ENCODE assay signal across 24 cellular contexts in the genomic region with DNA sequence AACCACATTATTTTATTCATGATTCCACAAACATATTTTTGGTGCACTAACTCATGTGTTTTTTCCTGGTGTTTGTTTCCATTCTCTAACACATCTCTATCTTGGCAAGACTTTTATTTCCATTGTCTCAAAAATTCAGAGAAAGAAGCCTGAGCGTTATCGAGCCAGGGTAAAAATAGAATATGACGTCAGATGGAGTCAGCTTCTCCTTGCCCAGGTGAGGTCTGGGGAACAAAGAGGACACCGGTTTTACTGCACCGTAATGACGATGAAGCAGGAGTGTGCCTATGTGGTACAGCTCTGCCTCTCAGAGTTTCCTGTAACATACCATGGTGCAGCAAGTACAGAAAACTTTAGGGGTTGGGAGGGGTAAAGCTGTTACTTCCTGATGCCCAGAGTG.
DNase-seq lines count a peak whose midpoint lies in the region; ATAC-seq, FAIRE-seq and TF ChIP-seq lines count a peak whose summit lies in the region.
"Had no signal": no experiment of that assay in that cellular context is flagged by ENCODE, and none has a peak within 500 bp of the region (broad histone marks: within the 10 kb centered on the region; RNA-seq: fewer than 3 reads in every experiment).

No MANE protein-coding gene starts in this region.

- ATAC-seq in HepG2, result no peak
- no peak for ATAC-seq in right lobe of liver
- ATAC-seq in GM18502 (IDR thresholded peaks at IDR 0.05; ENCODE audit: poor library complexity, unreplicated experiment), result no peak
- no peak for ATAC-seq in GM18858 (IDR thresholded peaks at IDR 0.05; ENCODE audit: unreplicated experiment)
- ATAC-seq: CD8-positive, alpha-beta T cell; HCT116 had no signal

- no peaks in the 10 kb centered on the region for H4K20me1 ChIP-seq in HepG2 (ENCODE audit: insufficient read depth, low read length)
- H4K20me1 ChIP-seq: BLaER1 had no signal

- H3K27ac ChIP-seq in HepG2 (ENCODE audit: extremely low read length, insufficient read depth, low read length) (no peak overlapping the region), right lobe of liver (no peak overlapping the region)
- H3K27ac ChIP-seq: 22Rv1, BLaER1, C4-2B, GM23248 had no signal

- CTCF ChIA-PET in HepG2 (lab: Yijun Ruan, JAX; ENCODE audit: low intra/inter-chr PET ratio, low total read pairs) (no interaction called here), MCF 10A (lab: Yijun Ruan, JAX) (interaction anchor here (0.7 to 0.8 kb wide), 2 partner anchors 26 to 153 kb away, joined by 5 read pairs; no protein-coding TSS in a partner anchor)

- TF ChIP-seq RAD21 in HepG2 (CRISPR knock-in tag; IDR thresholded peaks at IDR 0.05), result no peak

- H3K9ac ChIP-seq in HepG2 (ENCODE audit: insufficient read depth, low read depth, low read length), result no peak overlapping the region
- H3K9ac ChIP-seq: BLaER1, GM23248 had no signal

- H3K4me3 ChIP-seq in HepG2 (replicated peaks in 1 of 3; ENCODE audit: insufficient read depth in 1 of 3, low read depth in 2 of 3, low read length in 3 of 3) (no peak overlapping the region), right lobe of liver (no peak overlapping the region)
- H3K4me3 ChIP-seq: BLaER1, GM23248 had no signal

- H3K9me3 Mint-ChIP-seq in MCF 10A (ENCODE audit: unreplicated experiment), result peaks cover 7% of the 10 kb centered on the region
- H3K9me3 Mint-ChIP-seq: CD8-positive, alpha-beta T cell had no signal

- no peak overlapping the region for H3K4me2 ChIP-seq in HepG2 (ENCODE audit: low read depth, low read length)
- H3K4me2 ChIP-seq: BLaER1 had no signal

- no peaks in the 10 kb centered on the region for H3K9me3 ChIP-seq in HepG2 (ENCODE audit: low read length)
- peaks cover 0 to 7% (median 0%) of the 10 kb centered on the region in 4 donors for H3K9me3 ChIP-seq in right lobe of liver
- H3K9me3 ChIP-seq: BLaER1, Caco-2 had no signal

- 29% methylated on average over 6 of the region's 6 CpGs for WGBS in HepG2 (ENCODE audit: low lambda C conversion rate)
- 85% methylated on average over 6 of the region's 6 CpGs for WGBS in right lobe of liver (ENCODE audit: insufficient coverage, low coverage, low lambda C conversion rate, missing lambda C conversion rate)

- H3K4me3 Mint-ChIP-seq in MCF 10A (ENCODE audit: unreplicated experiment), result no peak overlapping the region
- H3K4me3 Mint-ChIP-seq: B cell; CD4-positive, CD25-positive, alpha-beta regulatory T cell; CD8-positive, alpha-beta T cell; H9 had no signal

- H3K4me1 Mint-ChIP-seq in MCF 10A (ENCODE audit: insufficient read depth, unreplicated experiment), result no peaks in the 10 kb centered on the region
- H3K4me1 Mint-ChIP-seq: B cell; CD4-positive, CD25-positive, alpha-beta regulatory T cell; H9 had no signal

- DNase-seq in NCI-H1417 (lab: John Stamatoyannopoulos, UW) (peak in 2 of 3 experiments; percentile 12 to 48), NCI-H1417 treated with DMSO at 0.1 percent for 48 hours (lab: John Stamatoyannopoulos, UW) (no peak), HepG2 (ENCODE audit: low spot score) (no peak), right lobe of liver (no peak), NCI-H69 (lab: John Stamatoyannopoulos, UW) (peak; percentile 16), MCF 10A (ENCODE audit: unreplicated experiment) (no peak)
- DNase-seq: Caco-2; CD4-positive, CD25-positive, alpha-beta regulatory T cell; CD8-positive, alpha-beta T cell; DMS53; DMS79 treated with DMSO at 0.1 percent for 48 hours; GF-D8; GM23248; H9 had no signal

- no peaks in the 10 kb centered on the region for H3K4me1 ChIP-seq in HepG2 (ENCODE audit: insufficient read depth, low read length)
- no peaks in the 10 kb centered on the region for H3K4me1 ChIP-seq in right lobe of liver
- H3K4me1 ChIP-seq: BLaER1, Caco-2 had no signal

- no peak overlapping the region for H3K27ac Mint-ChIP-seq in MCF 10A (ENCODE audit: low read depth, unreplicated experiment)
- H3K27ac Mint-ChIP-seq: B cell; CD4-positive, CD25-positive, alpha-beta regulatory T cell; CD8-positive, alpha-beta T cell; H9 had no signal

- H3K27me3 Mint-ChIP-seq in MCF 10A (ENCODE audit: insufficient read depth, unreplicated experiment), result peaks cover 11% of the 10 kb centered on the region
- H3K27me3 Mint-ChIP-seq: B cell; CD4-positive, CD25-positive, alpha-beta regulatory T cell had no signal

- BruUV-seq in HepG2 (replicated peaks; lab: Mats Ljungman, UMichigan) (no TSS peak), MCF 10A (replicated peaks; lab: Mats Ljungman, UMichigan) (no TSS peak)

- FAIRE-seq in HepG2 (lab: Jason Lieb, UNC), result no peak
- FAIRE-seq: A204.1, GM12891, GM19239 had no signal

- TF ChIP-seq POLR2A in HepG2 (IDR thresholded peaks at IDR 0.05; ENCODE audit: insufficient read depth in 1 of 2, low read depth in 2 of 2, low read length in 2 of 2) (no peak), right lobe of liver (IDR thresholded peaks at IDR 0.05) (no peak)

- POLR2A ChIA-PET in HepG2 (lab: Yijun Ruan, JAX) (no interaction called here), MCF 10A (lab: Yijun Ruan, JAX) (no interaction called here)

- TF ChIP-seq CTCF in HepG2 (CRISPR knock-in tag; IDR thresholded peaks at IDR 0.05) (no peak), right lobe of liver (IDR thresholded peaks at IDR 0.05) (no peak), MCF 10A (IDR thresholded peaks at IDR 0.05; ENCODE audit: unreplicated experiment) (no peak)

- intact Hi-C loops in HepG2 (cut with micrococcal nuclease; ENCODE audit: unreplicated experiment), result no loop called here
- intact Hi-C loops in right lobe of liver (cut with DNase I), result no loop called here
- intact Hi-C loops in MCF 10A (cut with micrococcal nuclease), result no loop called here

- no peaks in the 10 kb centered on the region for H3K79me2 ChIP-seq in HepG2 (ENCODE audit: insufficient read depth, low read length)

- TF ChIP-seq EP300 in HepG2 (IDR thresholded peaks at IDR 0.05; ENCODE audit: low read depth in 2 of 2, low read length in 2 of 2) (no peak), HepG2 (CRISPR knock-in tag; IDR thresholded peaks at IDR 0.05; ENCODE audit: borderline replicate concordance) (no peak)

- no peaks in the 10 kb centered on the region for H3K36me3 Mint-ChIP-seq in MCF 10A (ENCODE audit: insufficient read depth, unreplicated experiment)
- H3K36me3 Mint-ChIP-seq: CD4-positive, CD25-positive, alpha-beta regulatory T cell; CD8-positive, alpha-beta T cell had no signal

- in situ Hi-C loops in HepG2 (cut with HindIII; ENCODE audit: extremely low pct_ligation_motif_present, low pct_unique_long_range_greater_than_20kb), result no loop called here

- H3K27me3 ChIP-seq in HepG2 (ENCODE audit: control insufficient read depth in 1 of 2, insufficient read depth in 2 of 2, low read length in 2 of 2) (no peaks in the 10 kb centered on the region), right lobe of liver (no peaks in the 10 kb centered on the region)
- H3K27me3 ChIP-seq: BLaER1 had no signal

- no peak overlapping the region for H2AFZ ChIP-seq in HepG2 (ENCODE audit: low read length)
- H2AFZ ChIP-seq: GM23248 had no signal

- H3K36me3 ChIP-seq in HepG2 (replicated peaks in 1 of 2; ENCODE audit: control insufficient read depth in 1 of 2, insufficient read depth in 2 of 2, low read length in 2 of 2) (no peaks in the 10 kb centered on the region), right lobe of liver (no peaks in the 10 kb centered on the region)
- H3K36me3 ChIP-seq: BLaER1 had no signal

TF ChIP-seq in HepG2, 621 proteins besides CTCF, POLR2A, EP300 and RAD21:
- TF ChIP-seq, protein P1, sequence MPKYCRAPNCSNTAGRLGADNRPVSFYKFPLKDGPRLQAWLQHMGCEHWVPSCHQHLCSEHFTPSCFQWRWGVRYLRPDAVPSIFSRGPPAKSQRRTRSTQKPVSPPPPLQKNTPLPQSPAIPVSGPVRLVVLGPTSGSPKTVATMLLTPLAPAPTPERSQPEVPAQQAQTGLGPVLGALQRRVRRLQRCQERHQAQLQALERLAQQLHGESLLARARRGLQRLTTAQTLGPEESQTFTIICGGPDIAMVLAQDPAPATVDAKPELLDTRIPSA (CRISPR knock-in tag; IDR thresholded peaks at IDR 0.05; ENCODE audit: borderline replicate concordance), result no peak
- TF ChIP-seq CREB1 (IDR thresholded peaks at IDR 0.05) (peak; percentile 89), CREB1 (CRISPR knock-in tag; IDR thresholded peaks at IDR 0.05) (no peak), ATF7 (IDR thresholded peaks at IDR 0.05) (peak; percentile 78), ATF7 (CRISPR knock-in tag; IDR thresholded peaks at IDR 0.05) (no peak)

Comparison
In these comparisons a context has a peak if more than half of its experiments do, and no peak if none do; other contexts are left out.
1. DNase-seq: peak in NCI-H1417 (2 of 3) and NCI-H69 (single experiment); none in NCI-H1417 treated with DMSO at 0.1 percent for 48 hours (single experiment), HepG2 (single experiment), right lobe of liver (0 of 3) and MCF 10A (single experiment).